Comparison of ENCODE assay signal across 2 cellular contexts in the genomic region with DNA sequence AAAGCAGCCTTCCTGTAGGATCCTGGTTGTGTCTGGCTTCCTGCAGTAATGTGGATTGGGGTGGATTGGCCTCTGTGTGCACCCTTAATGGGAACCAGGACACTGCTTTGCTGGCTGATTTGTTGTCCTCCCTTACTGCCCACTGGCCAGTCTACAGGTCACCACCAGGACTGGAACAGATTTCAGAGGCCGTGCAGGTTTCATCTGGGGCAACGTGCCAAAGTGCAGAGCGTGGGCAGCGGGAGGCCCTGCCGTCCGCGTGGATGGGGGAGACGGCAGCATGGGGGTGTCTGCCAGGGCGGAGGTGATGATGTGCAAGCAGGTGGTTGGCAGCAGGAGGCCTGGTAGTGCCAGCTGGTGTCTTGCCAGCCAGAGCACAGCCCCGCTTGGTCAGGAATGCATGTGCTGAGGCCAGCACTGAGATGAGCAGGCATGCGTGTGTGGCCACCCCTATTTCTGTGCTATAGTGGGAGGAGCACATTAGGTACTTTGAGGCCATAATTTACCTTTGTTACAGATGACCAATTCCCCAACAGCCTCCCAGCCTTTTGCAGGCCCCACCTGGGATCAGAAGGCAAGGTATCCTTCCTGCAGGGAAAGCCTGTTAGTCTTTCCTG.
A peak's percentile ranks its signal among the peaks of the same experiment; 100 is the strongest.
TF ChIP-seq lines count a peak whose summit lies in the region.

No MANE protein-coding gene starts in this region.

TF ChIP-seq in Ishikawa, 13 proteins besides CTCF, POLR2A, EP300 and RAD21 (continued from another document):
- TF ChIP-seq, protein P1, sequence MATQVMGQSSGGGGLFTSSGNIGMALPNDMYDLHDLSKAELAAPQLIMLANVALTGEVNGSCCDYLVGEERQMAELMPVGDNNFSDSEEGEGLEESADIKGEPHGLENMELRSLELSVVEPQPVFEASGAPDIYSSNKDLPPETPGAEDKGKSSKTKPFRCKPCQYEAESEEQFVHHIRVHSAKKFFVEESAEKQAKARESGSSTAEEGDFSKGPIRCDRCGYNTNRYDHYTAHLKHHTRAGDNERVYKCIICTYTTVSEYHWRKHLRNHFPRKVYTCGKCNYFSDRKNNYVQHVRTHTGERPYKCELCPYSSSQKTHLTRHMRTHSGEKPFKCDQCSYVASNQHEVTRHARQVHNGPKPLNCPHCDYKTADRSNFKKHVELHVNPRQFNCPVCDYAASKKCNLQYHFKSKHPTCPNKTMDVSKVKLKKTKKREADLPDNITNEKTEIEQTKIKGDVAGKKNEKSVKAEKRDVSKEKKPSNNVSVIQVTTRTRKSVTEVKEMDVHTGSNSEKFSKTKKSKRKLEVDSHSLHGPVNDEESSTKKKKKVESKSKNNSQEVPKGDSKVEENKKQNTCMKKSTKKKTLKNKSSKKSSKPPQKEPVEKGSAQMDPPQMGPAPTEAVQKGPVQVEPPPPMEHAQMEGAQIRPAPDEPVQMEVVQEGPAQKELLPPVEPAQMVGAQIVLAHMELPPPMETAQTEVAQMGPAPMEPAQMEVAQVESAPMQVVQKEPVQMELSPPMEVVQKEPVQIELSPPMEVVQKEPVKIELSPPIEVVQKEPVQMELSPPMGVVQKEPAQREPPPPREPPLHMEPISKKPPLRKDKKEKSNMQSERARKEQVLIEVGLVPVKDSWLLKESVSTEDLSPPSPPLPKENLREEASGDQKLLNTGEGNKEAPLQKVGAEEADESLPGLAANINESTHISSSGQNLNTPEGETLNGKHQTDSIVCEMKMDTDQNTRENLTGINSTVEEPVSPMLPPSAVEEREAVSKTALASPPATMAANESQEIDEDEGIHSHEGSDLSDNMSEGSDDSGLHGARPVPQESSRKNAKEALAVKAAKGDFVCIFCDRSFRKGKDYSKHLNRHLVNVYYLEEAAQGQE (IDR thresholded peaks at IDR 0.05; ENCODE audit: low read depth): no peak
- TF ChIP-seq, protein P2, sequence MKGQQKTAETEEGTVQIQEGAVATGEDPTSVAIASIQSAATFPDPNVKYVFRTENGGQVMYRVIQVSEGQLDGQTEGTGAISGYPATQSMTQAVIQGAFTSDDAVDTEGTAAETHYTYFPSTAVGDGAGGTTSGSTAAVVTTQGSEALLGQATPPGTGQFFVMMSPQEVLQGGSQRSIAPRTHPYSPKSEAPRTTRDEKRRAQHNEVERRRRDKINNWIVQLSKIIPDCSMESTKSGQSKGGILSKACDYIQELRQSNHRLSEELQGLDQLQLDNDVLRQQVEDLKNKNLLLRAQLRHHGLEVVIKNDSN (IDR thresholded peaks at IDR 0.05): 0 out of 2 replicates have a peak, but pooled peaks have one; percentile 10
- TF ChIP-seq FOXM1 (IDR thresholded peaks at IDR 0.05; ENCODE audit: borderline replicate concordance, low read depth) (peak; percentile 80), EGR1 (IDR thresholded peaks at IDR 0.05) (peak; percentile 90), TEAD4 (IDR thresholded peaks at IDR 0.05) (peak; percentile 97), TAF1 (IDR thresholded peaks at IDR 0.05; ENCODE audit: low read depth) (no peak), CEBPB (IDR thresholded peaks at IDR 0.05) (peak; percentile 32; the same call in 1 of the 2 replicates), NFIC (IDR thresholded peaks at IDR 0.05) (peak; percentile 100)
TF ChIP-seq in Ishikawa: peak in this region for 9.

TF ChIP-seq in SK-N-SH, 30 proteins besides CTCF, POLR2A, EP300 and RAD21 (continued from another document):
- TF ChIP-seq, protein P3, sequence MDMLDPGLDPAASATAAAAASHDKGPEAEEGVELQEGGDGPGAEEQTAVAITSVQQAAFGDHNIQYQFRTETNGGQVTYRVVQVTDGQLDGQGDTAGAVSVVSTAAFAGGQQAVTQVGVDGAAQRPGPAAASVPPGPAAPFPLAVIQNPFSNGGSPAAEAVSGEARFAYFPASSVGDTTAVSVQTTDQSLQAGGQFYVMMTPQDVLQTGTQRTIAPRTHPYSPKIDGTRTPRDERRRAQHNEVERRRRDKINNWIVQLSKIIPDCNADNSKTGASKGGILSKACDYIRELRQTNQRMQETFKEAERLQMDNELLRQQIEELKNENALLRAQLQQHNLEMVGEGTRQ (IDR thresholded peaks at IDR 0.05; ENCODE audit: borderline replicate concordance, low read depth, low read length): no peak
- TF ChIP-seq YY1 (IDR thresholded peaks at IDR 0.05; ENCODE audit: low read depth) (no peak), SIN3A (IDR thresholded peaks at IDR 0.05; ENCODE audit: borderline replicate concordance, low read depth, low read length) (no peak), CHD2 (IDR thresholded peaks at IDR 0.05; ENCODE audit: low read length, partially characterized antibody) (no peak), JUND (IDR thresholded peaks at IDR 0.05) (no peak), TCF12 (IDR thresholded peaks at IDR 0.05) (peak; percentile 52; the same call in 1 of the 2 replicates), POLR2AphosphoS5 (IDR thresholded peaks at IDR 0.05; ENCODE audit: low read depth, low read length) (no peak), NFIC (IDR thresholded peaks at IDR 0.05; ENCODE audit: borderline replicate concordance) (peak; percentile 76), GABPA (IDR thresholded peaks at IDR 0.05; ENCODE audit: low read depth) (no peak)
- TF ChIP-seq, protein P1 (IDR thresholded peaks at IDR 0.05; ENCODE audit: low read depth, low read length): no peak
- TF ChIP-seq, protein P4, sequence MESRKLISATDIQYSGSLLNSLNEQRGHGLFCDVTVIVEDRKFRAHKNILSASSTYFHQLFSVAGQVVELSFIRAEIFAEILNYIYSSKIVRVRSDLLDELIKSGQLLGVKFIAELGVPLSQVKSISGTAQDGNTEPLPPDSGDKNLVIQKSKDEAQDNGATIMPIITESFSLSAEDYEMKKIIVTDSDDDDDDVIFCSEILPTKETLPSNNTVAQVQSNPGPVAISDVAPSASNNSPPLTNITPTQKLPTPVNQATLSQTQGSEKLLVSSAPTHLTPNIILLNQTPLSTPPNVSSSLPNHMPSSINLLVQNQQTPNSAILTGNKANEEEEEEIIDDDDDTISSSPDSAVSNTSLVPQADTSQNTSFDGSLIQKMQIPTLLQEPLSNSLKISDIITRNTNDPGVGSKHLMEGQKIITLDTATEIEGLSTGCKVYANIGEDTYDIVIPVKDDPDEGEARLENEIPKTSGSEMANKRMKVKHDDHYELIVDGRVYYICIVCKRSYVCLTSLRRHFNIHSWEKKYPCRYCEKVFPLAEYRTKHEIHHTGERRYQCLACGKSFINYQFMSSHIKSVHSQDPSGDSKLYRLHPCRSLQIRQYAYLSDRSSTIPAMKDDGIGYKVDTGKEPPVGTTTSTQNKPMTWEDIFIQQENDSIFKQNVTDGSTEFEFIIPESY (IDR thresholded peaks at IDR 0.05; ENCODE audit: borderline replicate concordance, low read depth): no peak
